Comparison of ENCODE assay signal across 2 cellular contexts in the genomic region with DNA sequence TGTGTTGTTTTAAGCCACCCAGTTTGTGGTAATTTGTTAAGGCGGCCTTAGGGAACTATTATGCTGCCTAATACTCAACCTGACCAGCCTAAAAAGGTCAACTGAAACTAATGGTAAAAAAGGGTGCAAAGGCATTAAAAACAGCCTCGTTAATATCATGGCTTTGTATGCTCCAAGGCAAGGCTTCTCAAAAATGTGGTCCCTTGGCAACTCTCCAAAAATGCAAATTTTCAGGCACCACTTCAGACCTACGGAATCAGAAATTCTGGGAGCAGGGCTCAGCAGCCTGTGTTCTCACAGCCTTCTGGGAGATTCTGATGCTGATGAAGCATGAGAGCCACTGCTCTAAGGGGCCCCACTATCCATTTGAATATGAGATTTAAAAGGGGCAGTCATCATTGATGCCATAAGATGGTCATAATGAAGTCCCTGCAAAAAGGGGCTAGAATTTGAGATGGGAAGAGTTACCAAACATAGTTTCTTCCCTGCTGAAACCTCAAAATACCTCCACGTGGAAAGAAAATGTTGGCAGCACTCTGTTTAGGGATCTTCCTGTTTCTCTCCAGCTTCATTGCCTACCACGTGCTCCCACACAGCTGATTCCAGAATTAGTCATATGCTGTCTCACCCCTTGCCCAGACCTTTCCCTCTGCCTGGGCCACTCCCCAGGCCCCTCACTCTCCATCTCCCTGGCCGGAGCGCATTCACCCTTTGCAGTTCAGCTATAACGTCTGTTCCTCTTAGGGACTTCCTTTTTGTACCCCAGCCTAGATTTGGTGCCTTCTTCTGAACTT.
TF ChIP-seq lines count a peak whose summit lies in the region.

No MANE protein-coding gene starts in this region.

TF ChIP-seq in HEK293, 187 proteins besides CTCF, POLR2A, EP300 and RAD21 (continued from another document):
- TF ChIP-seq ZNF354C (tag by site-specific recombination; IDR thresholded peaks at IDR 0.05; ENCODE audit: borderline replicate concordance, low read depth) = no peak
- 0 out of 2 replicates have a peak, but pooled peaks have one; percentile 37 for TF ChIP-seq OSR2 (tag by site-specific recombination; IDR thresholded peaks at IDR 0.05)
- TF ChIP-seq ZNF776 (tag by site-specific recombination; IDR thresholded peaks at IDR 0.05; ENCODE audit: borderline replicate concordance) = no peak
- TF ChIP-seq ZSCAN16 (tag by site-specific recombination; IDR thresholded peaks at IDR 0.05) = no peak
- peak; percentile 37; the same call in 1 of the 2 replicates for TF ChIP-seq ZBTB48 (tag by site-specific recombination; IDR thresholded peaks at IDR 0.05)

TF ChIP-seq in SK-N-SH, 30 proteins besides CTCF, POLR2A, EP300 and RAD21 (continued from another document):
- peak; percentile 27; the same call in 1 of the 2 replicates for TF ChIP-seq JUND (IDR thresholded peaks at IDR 0.05)
- TF ChIP-seq, protein P1, sequence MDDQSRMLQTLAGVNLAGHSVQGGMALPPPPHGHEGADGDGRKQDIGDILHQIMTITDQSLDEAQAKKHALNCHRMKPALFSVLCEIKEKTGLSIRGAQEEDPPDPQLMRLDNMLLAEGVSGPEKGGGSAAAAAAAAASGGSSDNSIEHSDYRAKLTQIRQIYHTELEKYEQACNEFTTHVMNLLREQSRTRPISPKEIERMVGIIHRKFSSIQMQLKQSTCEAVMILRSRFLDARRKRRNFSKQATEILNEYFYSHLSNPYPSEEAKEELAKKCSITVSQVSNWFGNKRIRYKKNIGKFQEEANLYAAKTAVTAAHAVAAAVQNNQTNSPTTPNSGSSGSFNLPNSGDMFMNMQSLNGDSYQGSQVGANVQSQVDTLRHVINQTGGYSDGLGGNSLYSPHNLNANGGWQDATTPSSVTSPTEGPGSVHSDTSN (IDR thresholded peaks at IDR 0.05) = no peak
